In the genomic region with DNA sequence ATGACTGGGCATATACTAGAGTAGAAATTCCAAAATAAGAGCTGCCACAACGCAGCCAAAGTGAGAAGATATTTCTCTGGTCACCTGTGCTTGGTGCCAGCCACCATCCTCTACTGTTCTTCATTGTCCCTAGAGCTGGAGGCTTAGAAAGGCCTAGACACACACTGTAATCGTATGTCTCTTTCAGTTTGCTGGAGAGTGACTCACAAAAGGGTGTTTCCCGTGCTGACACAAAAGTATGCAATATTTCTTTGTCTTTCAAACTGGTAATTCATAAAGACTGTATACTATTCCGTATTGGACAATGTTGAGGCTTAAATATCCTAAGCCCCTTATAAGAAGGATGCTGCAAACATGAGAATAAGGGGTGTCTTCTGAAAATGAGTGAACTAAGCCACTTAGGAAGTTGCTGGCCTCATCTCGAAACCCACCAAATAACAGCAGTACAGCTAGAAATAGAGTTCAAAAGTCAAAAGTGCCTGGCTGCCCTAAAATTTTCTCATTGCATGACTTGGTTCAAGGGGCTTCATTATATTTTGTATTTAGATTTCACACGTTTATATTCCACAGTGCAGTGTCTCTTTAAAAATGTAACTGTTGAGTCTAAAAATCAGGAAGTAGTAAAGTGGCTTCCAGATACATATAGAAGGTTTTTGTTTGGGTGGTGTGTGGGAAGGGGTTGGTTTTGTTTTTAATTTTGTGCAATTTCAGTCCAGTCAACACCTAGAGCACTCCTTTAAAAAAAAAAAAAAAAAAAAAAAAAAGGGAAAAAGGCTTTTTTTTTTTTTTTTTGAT, we compare ENCODE assay signal across 8 cellular contexts.
DNase-seq lines count a peak whose midpoint lies in the region; ATAC-seq and TF ChIP-seq lines count a peak whose summit lies in the region.

No MANE protein-coding gene starts in this region.

- H3K4me3 Mint-ChIP-seq in activated naive CD8-positive, alpha-beta T cell treated with anti-CD3 and anti-CD28 coated beads, Interleukin-2, amount 50 U/mL, for 24 hours: peak overlapping the region; percentile 28
- H3K4me3 Mint-ChIP-seq in progenitor cell of endocrine pancreas (ENCODE audit: low read depth): no peak overlapping the region

- DNase-seq in GM06990 (ENCODE audit: extremely low read depth, insufficient read length) (peak; percentile 39), GM20000 (ENCODE audit: low spot score) (peak; percentile 34), NCI-H187 (lab: John Stamatoyannopoulos, UW) (no peak), iPS-NIHi7 (ENCODE audit: extremely low spot score) (no peak), pons (ENCODE audit: low spot score) (no peak), progenitor cell of endocrine pancreas (ENCODE audit: low spot score, unreplicated experiment) (no peak)
- DNase-seq in activated naive CD8-positive, alpha-beta T cell treated with anti-CD3 and anti-CD28 coated beads, Interleukin-2, amount 50 U/mL, for 24 hours: peak; percentile 9

- no peaks in the 10 kb centered on the region for H3K9me3 Mint-ChIP-seq in activated naive CD8-positive, alpha-beta T cell treated with anti-CD3 and anti-CD28 coated beads, Interleukin-2, amount 50 U/mL, for 24 hours
- no peaks in the 10 kb centered on the region for H3K9me3 Mint-ChIP-seq in progenitor cell of endocrine pancreas (ENCODE audit: low read depth)

- no peaks in the 10 kb centered on the region for H3K27me3 ChIP-seq in GM06990 (replicated peaks; ENCODE audit: control insufficient read depth, insufficient read depth, low read length)

- H3K27me3 Mint-ChIP-seq in activated naive CD8-positive, alpha-beta T cell treated with anti-CD3 and anti-CD28 coated beads, Interleukin-2, amount 50 U/mL, for 24 hours: no peaks in the 10 kb centered on the region
- peaks cover 11% of the 10 kb centered on the region for H3K27me3 Mint-ChIP-seq in progenitor cell of endocrine pancreas

- H3K36me3 ChIP-seq in GM06990 (ENCODE audit: control insufficient read depth, insufficient read depth, low read length): no peaks in the 10 kb centered on the region

- peaks cover 2% of the 10 kb centered on the region for H3K36me3 Mint-ChIP-seq in activated naive CD8-positive, alpha-beta T cell treated with anti-CD3 and anti-CD28 coated beads, Interleukin-2, amount 50 U/mL, for 24 hours (ENCODE audit: low read depth)
- no peaks in the 10 kb centered on the region for H3K36me3 Mint-ChIP-seq in progenitor cell of endocrine pancreas (ENCODE audit: insufficient read depth)

- peaks cover 48% of the 10 kb centered on the region for H3K4me1 Mint-ChIP-seq in activated naive CD8-positive, alpha-beta T cell treated with anti-CD3 and anti-CD28 coated beads, Interleukin-2, amount 50 U/mL, for 24 hours
- H3K4me1 Mint-ChIP-seq in progenitor cell of endocrine pancreas (ENCODE audit: low read depth): peaks cover 13% of the 10 kb centered on the region

- ATAC-seq in HG03460 (IDR thresholded peaks at IDR 0.05; ENCODE audit: unreplicated experiment): peak; percentile 88
- peak; percentile 84 for ATAC-seq in activated naive CD8-positive, alpha-beta T cell treated with anti-CD3 and anti-CD28 coated beads, Interleukin-2, amount 50 U/mL, for 24 hours

- TF ChIP-seq CTCF in GM06990 (IDR thresholded peaks at IDR 0.05; ENCODE audit: insufficient read depth, low read length, poor library complexity, severe bottlenecking) (no peak), GM20000 (IDR thresholded peaks at IDR 0.05; ENCODE audit: extremely low read depth, missing control alignments) (no peak), progenitor cell of endocrine pancreas (IDR thresholded peaks at IDR 0.05; ENCODE audit: unreplicated experiment) (no peak)

- H3K4me3 ChIP-seq in GM06990 (replicated peaks; ENCODE audit: low read depth, low read length): peak overlapping the region; percentile 22

- H3K27ac Mint-ChIP-seq in activated naive CD8-positive, alpha-beta T cell treated with anti-CD3 and anti-CD28 coated beads, Interleukin-2, amount 50 U/mL, for 24 hours: peak overlapping the region; percentile 57
- H3K27ac Mint-ChIP-seq in progenitor cell of endocrine pancreas: no peak overlapping the region

Comparison
In these comparisons a context has a peak if more than half of its experiments do, and no peak if none do; other contexts are left out.
1. DNase-seq: peak in GM06990 (single experiment), GM20000 (single experiment) and activated naive CD8-positive, alpha-beta T cell treated with anti-CD3 and anti-CD28 coated beads, Interleukin-2, amount 50 U/mL, for 24 hours (single experiment); none in NCI-H187 (0 of 2), iPS-NIHi7 (single experiment), pons (single experiment) and progenitor cell of endocrine pancreas (single experiment).